8 cellular contexts compared by ENCODE assay signal in genomic region chr3:12796171-12797123, GRCh38. TPM values are rescaled to one million over a fixed set of nuclear protein-coding genes. Genes with fewer than 3 reads are reported as not detected.
DNase-seq lines count a peak whose midpoint lies in the region; ATAC-seq and TF ChIP-seq lines count a peak whose summit lies in the region.

Gene CAND2 (plus strand): TSS chr3:12796680. CDS start chr3:12796721, 41 bp downstream.

- H3K27ac ChIP-seq in SJSA1 (no peak within 1 kb of the TSS), hepatocyte (peak within 1 kb of the TSS; percentile 40), psoas muscle (peak within 1 kb of the TSS; percentile 95)

- H3K27me3 ChIP-seq in SJSA1 (replicated peaks) (no peaks in the 10 kb centered on the region; the same call in 1 of the 2 replicates), hepatocyte (no peaks in the 10 kb centered on the region), psoas muscle (ENCODE audit: insufficient read depth in 3 of 3, low read length in 2 of 3) (no peaks in the 10 kb centered on the region)

- in situ Hi-C loops in astrocyte of the spinal cord (cut with HindIII; ENCODE audit: low sequenced_read_pairs): no loop called here

- H3K4me2 ChIP-seq in hepatocyte: peak within 1 kb of the TSS; percentile 96

- DNase-seq in activated gamma-delta T cell treated with Interleukin-2 at 50 U/mL for 16 hours (peak; percentile 27), activated gamma-delta T cell (lab: John Stamatoyannopoulos, UW) (no peak), SJSA1 (ENCODE audit: low read depth in 1 of 2, low spot score in 2 of 2) (peak in 1 of 2 experiments; percentile 27), astrocyte of the spinal cord (ENCODE audit: low read depth, low spot score) (peak; percentile 51), hepatocyte (ENCODE audit: low spot score) (peak; percentile 79), psoas muscle (peak; percentile 83 to 90), T1000 (lab: John Stamatoyannopoulos, UW) (no peak)

- peak; percentile 79 to 81 (median 80) for ATAC-seq in psoas muscle
- no peak for ATAC-seq in GM21360 (IDR thresholded peaks at IDR 0.05; ENCODE audit: unreplicated experiment)

- H3K4me1 ChIP-seq in SJSA1 (replicated peaks): peaks cover 9% of the 10 kb centered on the region
- peaks cover 5% of the 10 kb centered on the region for H3K4me1 ChIP-seq in hepatocyte (ENCODE audit: insufficient read depth)
- peaks cover 33% of the 10 kb centered on the region for H3K4me1 ChIP-seq in psoas muscle

- TF ChIP-seq CTCF in astrocyte of the spinal cord (IDR thresholded peaks at IDR 0.05; ENCODE audit: low read depth, low read length): no peak
- TF ChIP-seq CTCF in hepatocyte (IDR thresholded peaks at IDR 0.05; ENCODE audit: poor library complexity): no peak
- no peak for TF ChIP-seq CTCF in psoas muscle (IDR thresholded peaks at IDR 0.05)

- H4K20me1 ChIP-seq in hepatocyte (ENCODE audit: insufficient read depth, poor library complexity, severe bottlenecking): no peaks in the 10 kb centered on the region

- intact Hi-C loops in psoas muscle (cut with DNase I): no loop called here

- H3K9me3 ChIP-seq in SJSA1 (replicated peaks) (no peaks in the 10 kb centered on the region), hepatocyte (ENCODE audit: low read depth) (no peaks in the 10 kb centered on the region), psoas muscle (no peaks in the 10 kb centered on the region)

- H3K9me2 ChIP-seq in hepatocyte (replicated peaks; ENCODE audit: insufficient read depth): no peaks in the 10 kb centered on the region

- H3K4me3 ChIP-seq in SJSA1 (peak within 1 kb of the TSS; percentile 43), astrocyte of the spinal cord (ENCODE audit: low read depth, low read length) (peak within 1 kb of the TSS; percentile 72), hepatocyte (peak within 1 kb of the TSS; percentile 43), psoas muscle (peak within 1 kb of the TSS; percentile 84)

- peak within 1 kb of the TSS; percentile 96 for H2AFZ ChIP-seq in hepatocyte

- H3K79me2 ChIP-seq in hepatocyte: no peaks in the 10 kb centered on the region

- WGBS in hepatocyte (ENCODE audit: low lambda C conversion rate, missing lambda C conversion rate): 29% methylated on average over 14 of the region's 61 CpGs
- 5 to 9% (median 7%) methylated on average over 31 to 61 of the region's 61 CpGs for WGBS in psoas muscle, 3 donors

- H3K36me3 ChIP-seq in SJSA1 (no peaks in the 10 kb centered on the region), hepatocyte (replicated peaks; ENCODE audit: insufficient read depth, low read depth) (no peaks in the 10 kb centered on the region), psoas muscle (ENCODE audit: insufficient read depth in 1 of 2, low read depth in 1 of 2) (no peaks in the 10 kb centered on the region)

RNA-seq across cellular contexts. Expression of gene CAND2, which starts in this region (rescaled TPM):
- total RNA-seq in SJSA1 (2014; rRNA removed; shearing (Covaris generic)): 0.87 and 1.5 TPM in 2 replicates
- 3.3 and 5.0 TPM in 2 replicates for total RNA-seq in hepatocyte
- 3.1 and 4.3 TPM in 2 replicates for polyA plus RNA-seq in hepatocyte
- 100 to 1,000 TPM; 128 to 220 (median 138) TPM for total RNA-seq in psoas muscle
- 10 to 100 TPM in 2 of 3 donors, 1 to 10 TPM in 1; 3.7 to 65.3 (median 48.8) TPM for polyA plus RNA-seq in psoas muscle

Comparison
In these comparisons a context has a peak if more than half of its experiments do, and no peak if none do; other contexts are left out.
1. RNA of gene CAND2 (total RNA-seq): 128 to 220 TPM in psoas muscle; 3.3 to 5.0 TPM in hepatocyte and 0.87 to 1.5 TPM in SJSA1; every median in the first group is over 10 times any median in the second.
2. DNase-seq: peak in activated gamma-delta T cell treated with Interleukin-2 at 50 U/mL for 16 hours (single experiment), astrocyte of the spinal cord (single experiment), hepatocyte (single experiment) and psoas muscle (2 of 2); none in activated gamma-delta T cell (single experiment) and T1000 (single experiment).
3. Peak in every context shown above with its lines, with median percentiles within 50 percentile points of each other: H3K4me3 ChIP-seq.